In genomic region chr1:169485427-169486280, GRCh38 we compare ENCODE assay signal across 8 cellular contexts. TPM values are rescaled to one million over a fixed set of nuclear protein-coding genes. Genes with fewer than 3 reads are reported as not detected.
DNase-seq lines count a peak whose midpoint lies in the region; ATAC-seq and TF ChIP-seq lines count a peak whose summit lies in the region.

A gene with protein sequence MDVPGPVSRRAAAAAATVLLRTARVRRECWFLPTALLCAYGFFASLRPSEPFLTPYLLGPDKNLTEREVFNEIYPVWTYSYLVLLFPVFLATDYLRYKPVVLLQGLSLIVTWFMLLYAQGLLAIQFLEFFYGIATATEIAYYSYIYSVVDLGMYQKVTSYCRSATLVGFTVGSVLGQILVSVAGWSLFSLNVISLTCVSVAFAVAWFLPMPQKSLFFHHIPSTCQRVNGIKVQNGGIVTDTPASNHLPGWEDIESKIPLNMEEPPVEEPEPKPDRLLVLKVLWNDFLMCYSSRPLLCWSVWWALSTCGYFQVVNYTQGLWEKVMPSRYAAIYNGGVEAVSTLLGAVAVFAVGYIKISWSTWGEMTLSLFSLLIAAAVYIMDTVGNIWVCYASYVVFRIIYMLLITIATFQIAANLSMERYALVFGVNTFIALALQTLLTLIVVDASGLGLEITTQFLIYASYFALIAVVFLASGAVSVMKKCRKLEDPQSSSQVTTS (minus strand): TSS chr1:169485944. CDS start chr1:169485766, 178 bp downstream.

- no peaks in the 10 kb centered on the region for H3K9me3 ChIP-seq in fibroblast of lung (ENCODE audit: control insufficient read depth, insufficient read depth, low read depth, low read length)
- no peaks in the 10 kb centered on the region for H3K9me3 ChIP-seq in naive thymus-derived CD4-positive, alpha-beta T cell (ENCODE audit: control insufficient read depth in 2 of 3, low read length in 3 of 3)

- no peaks in the 10 kb centered on the region for H3K9me3 Mint-ChIP-seq in GM23338
- no peaks in the 10 kb centered on the region for H3K9me3 Mint-ChIP-seq in activated T-helper 17 cell treated with anti-CD3 and anti-CD28 coated beads, Interleukin-2, amount 50 U/mL, for 72 hours
- no peaks in the 10 kb centered on the region for H3K9me3 Mint-ChIP-seq in naive thymus-derived CD4-positive, alpha-beta T cell
- no peaks in the 10 kb centered on the region for H3K9me3 Mint-ChIP-seq in stimulated activated naive B cell treated with anti-CD40 and anti-IgM and Interleukin-4, amounts not matched to agents 10 μg/mL and 1 μg/mL and 100 μg/mL, for 72 hours

- H3K27me3 ChIP-seq in GM23338 (ENCODE audit: insufficient read depth), result no peaks in the 10 kb centered on the region
- no peaks in the 10 kb centered on the region for H3K27me3 ChIP-seq in fibroblast of lung (ENCODE audit: control insufficient read depth, insufficient read depth, low read length)
- no peaks in the 10 kb centered on the region for H3K27me3 ChIP-seq in naive thymus-derived CD4-positive, alpha-beta T cell (ENCODE audit: control insufficient read depth in 2 of 2, insufficient read depth in 2 of 2, low read length in 2 of 2)

- H3K4me3 ChIP-seq in GM23338, result peak within 1 kb of the TSS; percentile 73
- peak within 1 kb of the TSS; percentile 63 to 94 (median 71) for H3K4me3 ChIP-seq in fibroblast of lung (replicated peaks in 1 of 4; ENCODE audit: control extremely low read depth in 1 of 4, insufficient read depth in 1 of 4, low read depth in 3 of 4, low read length in 4 of 4)
- H3K4me3 ChIP-seq in naive thymus-derived CD4-positive, alpha-beta T cell (ENCODE audit: low read length), result peak within 1 kb of the TSS; percentile 66

- DNase-seq in EL (peak; percentile 99), GM23338 (ENCODE audit: low spot score) (peak; percentile 98), LHCN-M2 (ENCODE audit: low read depth) (peak; percentile 100), RPMI7951 (ENCODE audit: low read depth) (peak; percentile 99), fibroblast of lung (ENCODE audit: low read depth in 2 of 2) (peak; percentile 100)
- DNase-seq in naive thymus-derived CD4-positive, alpha-beta T cell, result peak; percentile 79 to 94 (median 89)
- DNase-seq in stimulated activated naive B cell treated with anti-CD40 and anti-IgM and Interleukin-4, amounts not matched to agents 10 μg/mL and 1 μg/mL and 100 μg/mL, for 72 hours, result peak; percentile 94

- H3K27me3 Mint-ChIP-seq in GM23338 (ENCODE audit: insufficient read depth, low read depth, poor library complexity), result peaks cover 2% of the 10 kb centered on the region
- H3K27me3 Mint-ChIP-seq in activated T-helper 17 cell treated with anti-CD3 and anti-CD28 coated beads, Interleukin-2, amount 50 U/mL, for 72 hours, result no peaks in the 10 kb centered on the region
- H3K27me3 Mint-ChIP-seq in naive thymus-derived CD4-positive, alpha-beta T cell, result peaks cover 0 to 8% (median 0%) of the 10 kb centered on the region in 5 donors
- H3K27me3 Mint-ChIP-seq in stimulated activated naive B cell treated with anti-CD40 and anti-IgM and Interleukin-4, amounts not matched to agents 10 μg/mL and 1 μg/mL and 100 μg/mL, for 72 hours, result peaks cover 0 to 5% of the 10 kb centered on the region in 2 donors

- H3K9me2 ChIP-seq in GM23338 (ENCODE audit: insufficient read depth), result no peaks in the 10 kb centered on the region

- peak within 1 kb of the TSS; percentile 94 for H3K9ac ChIP-seq in fibroblast of lung (ENCODE audit: insufficient read depth, low read length)

- POLR2A ChIA-PET in naive thymus-derived CD4-positive, alpha-beta T cell (lab: Charles Lee), result no interaction called here

- H3K79me2 ChIP-seq in GM23338 (replicated peaks; ENCODE audit: insufficient read depth), result peaks cover 46% of the 10 kb centered on the region
- H3K79me2 ChIP-seq in fibroblast of lung (ENCODE audit: control insufficient read depth, insufficient read depth, low read length), result peaks cover 7% of the 10 kb centered on the region

- H3K36me3 Mint-ChIP-seq in GM23338 (ENCODE audit: low read depth), result no peaks in the 10 kb centered on the region
- peaks cover 7% of the 10 kb centered on the region for H3K36me3 Mint-ChIP-seq in activated T-helper 17 cell treated with anti-CD3 and anti-CD28 coated beads, Interleukin-2, amount 50 U/mL, for 72 hours (ENCODE audit: low read depth)
- H3K36me3 Mint-ChIP-seq in naive thymus-derived CD4-positive, alpha-beta T cell, result peaks cover 0 to 4% (median 0%) of the 10 kb centered on the region in 5 donors
- H3K36me3 Mint-ChIP-seq in stimulated activated naive B cell treated with anti-CD40 and anti-IgM and Interleukin-4, amounts not matched to agents 10 μg/mL and 1 μg/mL and 100 μg/mL, for 72 hours, result peaks cover 0 to 9% of the 10 kb centered on the region in 2 donors

- H4K20me1 ChIP-seq in GM23338 (replicated peaks; ENCODE audit: insufficient read depth) (peaks cover 7% of the 10 kb centered on the region; the same call in 1 of the 2 replicates), fibroblast of lung (ENCODE audit: control insufficient read depth, extremely low read depth, insufficient read depth, low read length) (no peaks in the 10 kb centered on the region)

- intact Hi-C loops in naive thymus-derived CD4-positive, alpha-beta T cell (cut with micrococcal nuclease), result loop anchor here (1.0 to 10.0 kb wide), 21 partner anchors 19 to 2002 kb away; partner anchors contain the start of genes KIFAP3 (in 2 of the 2), NME7 (in 2 of the 2), PRRC2C (in 2 of the 2) and ATP1B1 (in 1 of the 2)

- H3K4me1 ChIP-seq in GM23338 (ENCODE audit: insufficient read depth), result peaks cover 48% of the 10 kb centered on the region
- H3K4me1 ChIP-seq in fibroblast of lung (ENCODE audit: control insufficient read depth, extremely low read depth, insufficient read depth, low read length), result peaks cover 4% of the 10 kb centered on the region
- H3K4me1 ChIP-seq in naive thymus-derived CD4-positive, alpha-beta T cell (ENCODE audit: control insufficient read depth in 2 of 2, insufficient read depth in 2 of 2, low read length in 2 of 2), result peaks cover 4 to 12% of the 10 kb centered on the region in 2 donors

- no peaks in the 10 kb centered on the region; the same call in 1 of the 2 replicates for H3F3A ChIP-seq in GM23338 (replicated peaks; ENCODE audit: low read depth)

- H3K27ac ChIP-seq in GM23338 (ENCODE audit: low read depth), result peak within 1 kb of the TSS; percentile 94
- H3K27ac ChIP-seq in fibroblast of lung (ENCODE audit: insufficient read depth, low read length), result peak within 1 kb of the TSS; percentile 90
- peak within 1 kb of the TSS; percentile 81 for H3K27ac ChIP-seq in naive thymus-derived CD4-positive, alpha-beta T cell (ENCODE audit: low read depth, low read length)

- H2AFZ ChIP-seq in GM23338, result peak within 1 kb of the TSS; percentile 78
- H2AFZ ChIP-seq in fibroblast of lung (ENCODE audit: low read length), result peak within 1 kb of the TSS; percentile 24

- CTCF ChIA-PET in naive thymus-derived CD4-positive, alpha-beta T cell (lab: Charles Lee), result interaction anchor here (0.5 to 1.6 kb wide), 5 partner anchors 60 to 312 kb away, joined by 3 to 9 read pairs (median 3); no protein-coding TSS in a partner anchor

- H3K36me3 ChIP-seq in GM23338 (ENCODE audit: insufficient read depth) (no peaks in the 10 kb centered on the region), fibroblast of lung (ENCODE audit: control insufficient read depth, insufficient read depth, low read length) (no peaks in the 10 kb centered on the region)
- H3K36me3 ChIP-seq in naive thymus-derived CD4-positive, alpha-beta T cell (ENCODE audit: control insufficient read depth in 2 of 3, insufficient read depth in 3 of 3, low read length in 3 of 3), result no peaks in the 10 kb centered on the region

- H3K27ac Mint-ChIP-seq in GM23338, result peak within 1 kb of the TSS; percentile 97
- peak within 1 kb of the TSS; percentile 93 for H3K27ac Mint-ChIP-seq in activated T-helper 17 cell treated with anti-CD3 and anti-CD28 coated beads, Interleukin-2, amount 50 U/mL, for 72 hours
- H3K27ac Mint-ChIP-seq in naive thymus-derived CD4-positive, alpha-beta T cell, result peak within 1 kb of the TSS; percentile 86 to 98 (median 94)
- H3K27ac Mint-ChIP-seq in stimulated activated naive B cell treated with anti-CD40 and anti-IgM and Interleukin-4, amounts not matched to agents 10 μg/mL and 1 μg/mL and 100 μg/mL, for 72 hours, result peak within 1 kb of the TSS; percentile 94

- ATAC-seq in GM23338, result peak; percentile 96
- peak; percentile 97 for ATAC-seq in activated T-helper 17 cell treated with anti-CD3 and anti-CD28 coated beads, Interleukin-2, amount 50 U/mL, for 72 hours (replicated peaks)
- peak; percentile 99 for ATAC-seq in naive thymus-derived CD4-positive, alpha-beta T cell
- peak; percentile 97 to 98 for ATAC-seq in stimulated activated naive B cell treated with anti-CD40 and anti-IgM and Interleukin-4, amounts not matched to agents 10 μg/mL and 1 μg/mL and 100 μg/mL, for 72 hours (replicated peaks)

- TF ChIP-seq CTCF in GM23338 (conservative IDR thresholded peaks at IDR 0.05; ENCODE audit: low read depth in 2 of 2) (peak in 1 of 2 experiments; percentile 27; a peak in 3 of 4 replicates), fibroblast of lung (conservative IDR thresholded peaks at IDR 0.05 in 1 of 2, IDR thresholded peaks at IDR 0.05 in 1 of 2; ENCODE audit: low read depth in 1 of 2, low read length in 2 of 2) (peak; percentile 21 to 34)

- H3K4me3 Mint-ChIP-seq in GM23338, result peak within 1 kb of the TSS; percentile 86
- H3K4me3 Mint-ChIP-seq in activated T-helper 17 cell treated with anti-CD3 and anti-CD28 coated beads, Interleukin-2, amount 50 U/mL, for 72 hours, result peak within 1 kb of the TSS; percentile 97
- H3K4me3 Mint-ChIP-seq in naive thymus-derived CD4-positive, alpha-beta T cell, result peak within 1 kb of the TSS; percentile 87 to 98 (median 94)
- H3K4me3 Mint-ChIP-seq in stimulated activated naive B cell treated with anti-CD40 and anti-IgM and Interleukin-4, amounts not matched to agents 10 μg/mL and 1 μg/mL and 100 μg/mL, for 72 hours, result peak within 1 kb of the TSS; percentile 86 to 91

- H3K4me2 ChIP-seq in GM23338 (peak within 1 kb of the TSS; percentile 91), fibroblast of lung (ENCODE audit: extremely low read depth, insufficient read depth, low read length) (peak within 1 kb of the TSS; percentile 87)

- peaks cover 59% of the 10 kb centered on the region for H3K4me1 Mint-ChIP-seq in GM23338
- H3K4me1 Mint-ChIP-seq in activated T-helper 17 cell treated with anti-CD3 and anti-CD28 coated beads, Interleukin-2, amount 50 U/mL, for 72 hours, result peaks cover 27% of the 10 kb centered on the region
- H3K4me1 Mint-ChIP-seq in naive thymus-derived CD4-positive, alpha-beta T cell, result peaks cover 36 to 57% (median 47%) of the 10 kb centered on the region in 7 donors
- H3K4me1 Mint-ChIP-seq in stimulated activated naive B cell treated with anti-CD40 and anti-IgM and Interleukin-4, amounts not matched to agents 10 μg/mL and 1 μg/mL and 100 μg/mL, for 72 hours, result peaks cover 23 to 44% of the 10 kb centered on the region in 2 donors

RNA-seq across cellular contexts. Expression of the gene that starts here (rescaled TPM):
- 39.1 and 42.8 TPM in 2 replicates for total RNA-seq in GM23338 (2014; rRNA removed; shearing (Covaris generic))
- polyA plus RNA-seq in GM23338 (2016; fragmentation: Nextera tagmentation; extraction: Ambion mirVana) (9.9 and 11.1 TPM in 2 replicates), fibroblast of lung (4.5 and 5.2 TPM in 2 replicates)
- total RNA-seq in LHCN-M2 (2014; rRNA removed) (9.6 and 12.2 TPM in 2 replicates), fibroblast of lung (8.5 and 8.9 TPM in 2 replicates)
- polyA plus RNA-seq in LHCN-M2 (2012), result 1.2 TPM
- total RNA-seq in RPMI7951 (2014; rRNA removed; shearing (Covaris generic)), result 6.3 and 8.4 TPM in 2 replicates
- total RNA-seq in activated T-helper 17 cell treated with anti-CD3 and anti-CD28 coated beads, Interleukin-2, amount 50 U/mL, for 72 hours, result 10 to 100 TPM in 1 of 2 donors, 1 to 10 TPM in 1; 9.1 to 13.9 TPM
- 2.4 and 2.6 TPM in 2 replicates for polyA plus RNA-seq in fibroblast of lung (2012)
- 0.71 and 5.7 TPM in 2 replicates for polyA minus RNA-seq in fibroblast of lung (ENCODE audit: low replicate concordance)
- 1 to 10 TPM; 3.7 to 5.9 (median 4.8) TPM for total RNA-seq in naive thymus-derived CD4-positive, alpha-beta T cell
- polyA plus RNA-seq in naive thymus-derived CD4-positive, alpha-beta T cell, result under 1 TPM; 0.53 to 0.66 TPM

Comparison
In these comparisons a context has a peak if more than half of its experiments do, and no peak if none do; other contexts are left out.
1. Peak in every context shown above with its lines: DNase-seq, ATAC-seq, H3K4me3 ChIP-seq and H3K27ac ChIP-seq.